Comparison of ENCODE assay signal across 13 cellular contexts in the genomic region with DNA sequence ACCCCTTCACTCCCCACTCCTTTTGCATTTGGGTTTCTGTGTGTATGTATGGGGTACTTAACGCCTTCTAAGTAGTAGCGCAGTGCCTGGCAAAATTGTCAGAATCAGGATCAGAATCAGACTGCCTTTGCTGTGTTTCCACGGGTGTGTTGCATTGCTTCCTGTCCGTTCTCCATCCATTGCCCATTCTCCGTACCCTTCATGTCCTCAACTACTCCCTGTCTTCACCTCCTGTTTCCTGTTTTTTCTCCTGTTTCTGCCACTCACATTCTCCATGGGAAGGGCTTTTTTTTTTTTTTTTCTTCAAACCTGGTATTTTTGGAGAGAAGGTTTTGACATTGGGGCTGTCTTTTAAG.
A peak's percentile ranks its signal among the peaks of the same experiment; 100 is the strongest.
DNase-seq lines count a peak whose midpoint lies in the region; ATAC-seq and TF ChIP-seq lines count a peak whose summit lies in the region.
"Had no signal": no experiment of that assay in that cellular context is flagged by ENCODE, and none has a peak within 500 bp of the region (broad histone marks: within the 10 kb centered on the region; RNA-seq: fewer than 3 reads in every experiment).

No MANE protein-coding gene starts in this region.

- H3K27ac Mint-ChIP-seq in dendritic cell treated with granulocyte-macrophage colony-stimulating factor and Interleukin-4, amounts not matched to agents 40 ng/mL and 50 ng/mL, for 4 days, result peak overlapping the region; percentile 80
- peak overlapping the region; percentile 85 to 99 for H3K27ac Mint-ChIP-seq in natural killer cell treated with Interleukin-12 subunit alpha and Interleukin-12 subunit beta and Interleukin-15 and Interleukin-18, amount 100 ng/mL, for 72 hours

- no peaks in the 10 kb centered on the region for H3K27me3 ChIP-seq in cardiac muscle cell
- H3K27me3 ChIP-seq in upper lobe of left lung, result no peaks in the 10 kb centered on the region

- DNase-seq in cardiac muscle cell (ENCODE audit: low read depth in 1 of 2, low spot score in 1 of 2), result peak in 1 of 2 donors; percentile 41
- DNase-seq in Right ventricle myocardium inferior (ENCODE audit: missing footprints), result no peak
- DNase-seq in natural killer cell treated with Interleukin-12 subunit alpha and Interleukin-12 subunit beta and Interleukin-15 and Interleukin-18, amount 100 ng/mL, for 72 hours (ENCODE audit: low spot score), result no peak
- DNase-seq in upper lobe of left lung, result no peak
- no peak for DNase-seq in lower leg skin (ENCODE audit: low spot score in 2 of 2)
- DNase-seq: foreskin melanocyte; MM.1S; NCI-H526; stimulated activated CD4-positive, alpha-beta T cell treated with anti-CD3 and anti-CD28 coated beads, Interleukin-1b, Interleukin-23, amount 100 ng/mL, for 48 hours; stimulated activated naive CD8-positive, alpha-beta T cell treated with anti-CD3 and anti-CD28 coated beads, Interleukin-15, amount 100 ng/mL, for 72 hours had no signal

- H3K4me1 ChIP-seq in cardiac muscle cell (ENCODE audit: low read depth) (peaks cover 53% of the 10 kb centered on the region), upper lobe of left lung (peaks cover 38 to 59% (median 51%) of the 10 kb centered on the region in 4 donors)

- H3K36me3 ChIP-seq in cardiac muscle cell, result no peaks in the 10 kb centered on the region
- H3K36me3 ChIP-seq in upper lobe of left lung, result no peaks in the 10 kb centered on the region

- WGBS in upper lobe of left lung, 2 donors, result 64 to 67% methylated on average over 5 of the region's 5 CpGs
- 72 to 80% methylated on average over 5 of the region's 5 CpGs for WGBS in lower leg skin, 2 donors

- no peak overlapping the region for H3K4me3 Mint-ChIP-seq in dendritic cell treated with granulocyte-macrophage colony-stimulating factor and Interleukin-4, amounts not matched to agents 40 ng/mL and 50 ng/mL, for 4 days
- peak overlapping the region; percentile 75 for H3K4me3 Mint-ChIP-seq in natural killer cell treated with Interleukin-12 subunit alpha and Interleukin-12 subunit beta and Interleukin-15 and Interleukin-18, amount 100 ng/mL, for 72 hours

- no peak for ATAC-seq in Right ventricle myocardium inferior
- no peak for ATAC-seq in natural killer cell treated with Interleukin-12 subunit alpha and Interleukin-12 subunit beta and Interleukin-15 and Interleukin-18, amount 100 ng/mL, for 72 hours
- no peak for ATAC-seq in upper lobe of left lung (ENCODE audit: low FRiP score in 2 of 2)
- no peak for ATAC-seq in HG03139 (IDR thresholded peaks at IDR 0.05; ENCODE audit: unreplicated experiment)
- ATAC-seq in HG02588 (IDR thresholded peaks at IDR 0.05; ENCODE audit: unreplicated experiment), result no peak
- ATAC-seq: stimulated activated naive CD8-positive, alpha-beta T cell treated with anti-CD3 and anti-CD28 coated beads, Interleukin-15, amount 100 ng/mL, for 72 hours had no signal

- peaks cover 68% of the 10 kb centered on the region for H3K4me1 Mint-ChIP-seq in dendritic cell treated with granulocyte-macrophage colony-stimulating factor and Interleukin-4, amounts not matched to agents 40 ng/mL and 50 ng/mL, for 4 days (ENCODE audit: low read depth)
- H3K4me1 Mint-ChIP-seq in natural killer cell treated with Interleukin-12 subunit alpha and Interleukin-12 subunit beta and Interleukin-15 and Interleukin-18, amount 100 ng/mL, for 72 hours (ENCODE audit: low read depth in 2 of 2), result peaks cover 74 to 77% of the 10 kb centered on the region in 2 donors

- no peaks in the 10 kb centered on the region for H3K9me3 Mint-ChIP-seq in dendritic cell treated with granulocyte-macrophage colony-stimulating factor and Interleukin-4, amounts not matched to agents 40 ng/mL and 50 ng/mL, for 4 days
- H3K9me3 Mint-ChIP-seq in natural killer cell treated with Interleukin-12 subunit alpha and Interleukin-12 subunit beta and Interleukin-15 and Interleukin-18, amount 100 ng/mL, for 72 hours, result no peaks in the 10 kb centered on the region
- H3K9me3 Mint-ChIP-seq: stimulated activated naive CD8-positive, alpha-beta T cell treated with anti-CD3 and anti-CD28 coated beads, Interleukin-15, amount 100 ng/mL, for 72 hours had no signal

- H3K4me3 ChIP-seq in cardiac muscle cell (no peak overlapping the region), upper lobe of left lung (no peak overlapping the region), lower leg skin (ENCODE audit: low read depth, poor library complexity, severe bottlenecking) (no peak overlapping the region)

- no peaks in the 10 kb centered on the region for H3K27me3 Mint-ChIP-seq in dendritic cell treated with granulocyte-macrophage colony-stimulating factor and Interleukin-4, amounts not matched to agents 40 ng/mL and 50 ng/mL, for 4 days
- H3K27me3 Mint-ChIP-seq in natural killer cell treated with Interleukin-12 subunit alpha and Interleukin-12 subunit beta and Interleukin-15 and Interleukin-18, amount 100 ng/mL, for 72 hours, result no peaks in the 10 kb centered on the region
- H3K27me3 Mint-ChIP-seq: stimulated activated naive CD8-positive, alpha-beta T cell treated with anti-CD3 and anti-CD28 coated beads, Interleukin-15, amount 100 ng/mL, for 72 hours had no signal

- H3K27ac ChIP-seq in cardiac muscle cell (peak overlapping the region; percentile 18), upper lobe of left lung (peak overlapping the region; percentile 0 to 87 (median 81))

- intact Hi-C loops in Right ventricle myocardium inferior (cut with DNase I) (loop anchor here (5.0 kb wide), 1 partner anchor 50 kb away; no protein-coding TSS in a partner anchor), lower leg skin (cut with DNase I; ENCODE audit: low total_unique reads) (no loop called here)
- intact Hi-C loops in dendritic cell treated with granulocyte-macrophage colony-stimulating factor and Interleukin-4, amounts not matched to agents 40 ng/mL and 50 ng/mL, for 4 days (cut with micrococcal nuclease), result no loop called here

- no peak for TF ChIP-seq POLR2A in upper lobe of left lung (IDR thresholded peaks at IDR 0.05)
- TF ChIP-seq POLR2A in lower leg skin (IDR thresholded peaks at IDR 0.05), result no peak

- no peak for TF ChIP-seq EP300 in upper lobe of left lung (IDR thresholded peaks at IDR 0.05)

- TF ChIP-seq CTCF in cardiac muscle cell (IDR thresholded peaks at IDR 0.05; ENCODE audit: low read depth, low read length) (no peak), upper lobe of left lung (IDR thresholded peaks at IDR 0.05) (no peak), lower leg skin (IDR thresholded peaks at IDR 0.05) (no peak)

- no peaks in the 10 kb centered on the region for H3K9me3 ChIP-seq in cardiac muscle cell (ENCODE audit: low read depth)
- no peaks in the 10 kb centered on the region for H3K9me3 ChIP-seq in upper lobe of left lung

- H3K36me3 Mint-ChIP-seq in dendritic cell treated with granulocyte-macrophage colony-stimulating factor and Interleukin-4, amounts not matched to agents 40 ng/mL and 50 ng/mL, for 4 days (ENCODE audit: low read depth), result peaks cover 12% of the 10 kb centered on the region
- H3K36me3 Mint-ChIP-seq in natural killer cell treated with Interleukin-12 subunit alpha and Interleukin-12 subunit beta and Interleukin-15 and Interleukin-18, amount 100 ng/mL, for 72 hours, result peaks cover 14% of the 10 kb centered on the region
